27 cellular contexts compared by ENCODE assay signal in the genomic region with DNA sequence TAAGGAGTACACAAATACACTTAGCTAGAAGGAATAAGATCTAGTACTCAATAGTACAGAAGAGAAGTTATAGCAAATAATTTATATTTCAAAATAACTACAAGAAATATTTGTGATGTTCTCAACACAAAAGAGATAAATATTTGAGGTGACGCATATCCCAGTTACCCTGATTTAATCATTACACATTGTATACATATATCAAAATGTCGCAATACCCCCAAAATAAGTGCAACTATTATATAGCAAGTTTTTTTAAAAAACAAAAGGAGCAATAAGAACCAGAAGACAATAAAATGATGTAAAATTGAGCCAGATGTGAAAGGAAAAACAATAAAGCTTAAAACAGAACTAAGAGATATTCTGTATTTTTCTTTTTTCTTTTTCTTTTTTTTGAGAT.
"Had no signal": no experiment of that assay in that cellular context is flagged by ENCODE, and none has a peak within 500 bp of the region (broad histone marks: within the 10 kb centered on the region; RNA-seq: fewer than 3 reads in every experiment).

No MANE protein-coding gene starts in this region.

- H3K36me3 Mint-ChIP-seq: naive B cell had no signal

- H3K36me3 ChIP-seq: esophagus squamous epithelium, gastrocnemius medialis, heart right ventricle, left lung, lower lobe of right lung had no signal

- H3K27me3 Mint-ChIP-seq: naive B cell had no signal

- H3K4me1 Mint-ChIP-seq: naive B cell had no signal

- H3K9me3 Mint-ChIP-seq: mesothelial cell of epicardium had no signal

- H3K9me3 ChIP-seq: esophagus squamous epithelium, gastrocnemius medialis, heart right ventricle, left lung, lower lobe of right lung, mucosa of descending colon had no signal

- ATAC-seq: esophagus mucosa, gastrocnemius medialis, heart right ventricle, left cardiac atrium, left lung, left ventricle myocardium superior, lower lobe of right lung, mucosa of descending colon had no signal

- H3K4me3 Mint-ChIP-seq: mesothelial cell of epicardium, naive B cell had no signal

- H3K4me3 ChIP-seq: coronary artery, dorsolateral prefrontal cortex, esophagus squamous epithelium, gastrocnemius medialis, heart right ventricle, left lung, lower lobe of right lung, mucosa of descending colon had no signal

- H3K27me3 ChIP-seq: esophagus squamous epithelium, gastrocnemius medialis, heart right ventricle, left lung had no signal

- FAIRE-seq: colon, islet of Langerhans, keratinocyte had no signal

- H3K4me1 ChIP-seq: esophagus squamous epithelium, left lung, lower lobe of right lung had no signal

- DNase-seq: dermis blood vessel endothelial cell; dorsolateral prefrontal cortex; effector CD4-positive, alpha-beta T cell; effector memory CD4-positive, alpha-beta T cell; erythroblast; esophagus squamous epithelium; foreskin fibroblast; foreskin melanocyte; gastrocnemius medialis; glutamatergic neuron; head of caudate nucleus; heart right ventricle; hippocampal formation; left cardiac atrium; left lung; left ventricle myocardium superior; lower lobe of right lung; mesenchymal stem cell; mucosa of descending colon; naive B cell had no signal

- H3K27ac ChIP-seq: coronary artery, dorsolateral prefrontal cortex, epithelial cell of prostate, esophagus squamous epithelium, gastrocnemius medialis, heart right ventricle, left lung, lower lobe of right lung had no signal

- H3K27ac Mint-ChIP-seq: mesothelial cell of epicardium, naive B cell had no signal
